7 cellular contexts compared by ENCODE assay signal in the genomic region with DNA sequence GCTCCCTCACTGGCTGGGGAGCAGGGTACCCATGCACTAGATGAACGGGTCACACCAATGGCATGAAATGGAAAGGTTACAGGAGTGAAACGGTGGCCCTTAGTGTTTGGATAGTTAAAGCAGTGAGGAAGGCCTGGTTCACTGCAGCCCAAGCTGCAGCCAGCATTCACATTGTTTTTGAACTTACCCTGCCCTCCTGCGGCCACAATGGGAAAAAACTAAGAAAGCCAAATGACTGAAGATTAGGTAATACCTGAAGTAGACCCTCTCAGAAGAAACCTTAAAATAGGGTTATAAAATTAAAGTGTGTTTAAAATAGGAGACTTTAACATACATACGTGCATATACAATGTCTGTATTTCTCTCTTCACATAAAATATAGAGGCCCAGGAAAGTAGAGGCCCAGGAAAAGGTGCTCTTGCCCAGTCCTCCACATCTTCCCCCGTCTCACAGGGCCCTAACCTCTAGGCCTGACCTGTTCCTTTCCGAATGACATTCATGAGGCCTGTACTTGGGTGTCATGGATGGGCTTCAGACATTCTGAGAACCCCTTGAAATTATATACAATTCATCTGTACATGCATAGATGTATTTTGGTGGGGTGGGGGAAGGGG. TPM values are rescaled to one million over a fixed set of nuclear protein-coding genes. Genes with fewer than 3 reads are reported as not detected.
DNase-seq lines count a peak whose midpoint lies in the region; ATAC-seq and TF ChIP-seq lines count a peak whose summit lies in the region.

No MANE protein-coding gene starts in this region.

- no peaks in the 10 kb centered on the region for H3K36me3 Mint-ChIP-seq in immature natural killer cell

- no peak overlapping the region for H3K27ac Mint-ChIP-seq in immature natural killer cell

- in situ Hi-C loops in T47D (cut with HindIII; ENCODE audit: low pct_unique_long_range_greater_than_20kb, low sequenced_read_pairs), result no loop called here

- H3K4me3 Mint-ChIP-seq in immature natural killer cell, result no peak overlapping the region

- no peaks in the 10 kb centered on the region for H3K4me1 Mint-ChIP-seq in immature natural killer cell

- H3K27me3 Mint-ChIP-seq in immature natural killer cell (ENCODE audit: low read depth in 3 of 3), result peaks cover 2 to 5% (median 3%) of the 10 kb centered on the region in 3 donors

- no peaks in the 10 kb centered on the region for H3K9me3 Mint-ChIP-seq in immature natural killer cell

- peak; percentile 69 for ATAC-seq in HG02798 (IDR thresholded peaks at IDR 0.05; ENCODE audit: poor library complexity, unreplicated experiment)

- peak; percentile 55 for TF ChIP-seq CTCF in GM12874 (IDR thresholded peaks at IDR 0.05; ENCODE audit: insufficient read depth, low read depth, low read length)

- DNase-seq in NCI-H2107 treated with DMSO at 0.1 percent for 48 hours (lab: John Stamatoyannopoulos, UW; ENCODE audit: unreplicated experiment) (peak; percentile 61), UCSD-AML1 (lab: John Stamatoyannopoulos, UW; ENCODE audit: unreplicated experiment) (peak; percentile 67), T47D (ENCODE audit: low read depth in 1 of 2, low spot score in 1 of 2) (peak; percentile 51 to 78), immature natural killer cell (peak; percentile 50 to 61 (median 58))
- DNase-seq in stimulated activated CD4-positive, alpha-beta T cell treated with anti-CD3 and anti-CD28 coated beads, Interleukin-15, amount 100 ng/mL, for 48 hours (ENCODE audit: low read depth in 2 of 2), result peak; percentile 28 to 46

RNA-seq across cellular contexts. Expression of gene DOK1, which starts 33.3 kb away (rescaled TPM):
- 10 to 100 TPM; 18.4 to 42.7 (median 28.4) TPM for polyA plus RNA-seq in immature natural killer cell

RNA-seq across cellular contexts. Expression of gene LOXL3, which starts 34.0 kb away (rescaled TPM):
- polyA plus RNA-seq in immature natural killer cell, result under 1 TPM in 2 of 3 donors, not detected in 1; 0.19 to 0.22 TPM

RNA-seq across cellular contexts. Expression of gene HTRA2, which starts 58.0 kb away (rescaled TPM):
- 10 to 100 TPM; 26.5 to 27.2 (median 27.0) TPM for polyA plus RNA-seq in immature natural killer cell

RNA-seq across cellular contexts. Expression of gene AUP1, which starts 58.3 kb away (rescaled TPM):
- 100 to 1,000 TPM; 107 to 126 (median 118) TPM for polyA plus RNA-seq in immature natural killer cell

Comparison
In these comparisons a context has a peak if more than half of its experiments do, and no peak if none do; other contexts are left out.
1. Peak in every context shown above with its lines: DNase-seq and ATAC-seq.